ENCODE assay signal across 13 cellular contexts in genomic region chr7:76499201-76499927, GRCh38. TPM values are rescaled to one million over a fixed set of nuclear protein-coding genes. Genes with fewer than 3 reads are reported as not detected.
DNase-seq lines count a peak whose midpoint lies in the region; ATAC-seq, FAIRE-seq and TF ChIP-seq lines count a peak whose summit lies in the region.
"Not testable (repeated sequence)": the region's sequence is repeated elsewhere in the genome, so short reads cannot be mapped to it uniquely, and the experiment has no call there.
"Had no signal": no experiment of that assay in that cellular context is flagged by ENCODE, and none has a peak within 500 bp of the region (broad histone marks: within the 10 kb centered on the region; RNA-seq: fewer than 3 reads in every experiment).

No MANE protein-coding gene starts in this region.

- not testable (repeated sequence) for H3K9me3 ChIP-seq in K562 (replicated peaks; ENCODE audit: control insufficient read depth, insufficient read depth, low read depth, low read length)

- TF ChIP-seq CTCF in activated CD8-positive, alpha-beta T cell treated with anti-CD3 and anti-CD28 coated beads for 36 hours (IDR thresholded peaks at IDR 0.05); K562 (IDR thresholded peaks at IDR 0.05 in 2 of 3, conservative IDR thresholded peaks at IDR 0.05 in 1 of 3; ENCODE audit: insufficient read depth in 2 of 3, low read depth in 1 of 3, low read length in 3 of 3); foreskin keratinocyte (conservative IDR thresholded peaks at IDR 0.05): not testable (repeated sequence)

- not testable (repeated sequence) for H3K4me1 ChIP-seq in K562 (replicated peaks in 1 of 2; ENCODE audit: control insufficient read depth in 2 of 2, insufficient read depth in 2 of 2, low read length in 2 of 2); foreskin keratinocyte

- H3K27me3 Mint-ChIP-seq in activated CD8-positive, alpha-beta T cell treated with anti-CD3 and anti-CD28 coated beads for 36 hours; stimulated activated memory B cell treated with anti-CD40 and anti-IgM and Interleukin-4, amounts not matched to agents 10 μg/mL and 1 μg/mL and 100 μg/mL, for 72 hours: not testable (repeated sequence)

- H3K9me1 ChIP-seq in K562 (ENCODE audit: control insufficient read depth, insufficient read depth, low read length), result not testable (repeated sequence)

- in situ Hi-C loops in K562 (cut with MboI), result not testable (repeated sequence)

- H3K4me3 ChIP-seq in K562, result not testable (repeated sequence)

- ATAC-seq in HG02759 (IDR thresholded peaks at IDR 0.05; ENCODE audit: unreplicated experiment) (peak; percentile 2), K562 (peak; percentile 18), foreskin keratinocyte (peak; percentile 8)
- ATAC-seq in activated CD8-positive, alpha-beta T cell treated with anti-CD3 and anti-CD28 coated beads for 36 hours, result peak; percentile 54
- ATAC-seq in stimulated activated memory B cell treated with anti-CD40 and anti-IgM and Interleukin-4, amounts not matched to agents 10 μg/mL and 1 μg/mL and 100 μg/mL, for 72 hours, result peak; percentile 17

- H3K9me3 Mint-ChIP-seq in activated CD8-positive, alpha-beta T cell treated with anti-CD3 and anti-CD28 coated beads for 36 hours; stimulated activated memory B cell treated with anti-CD40 and anti-IgM and Interleukin-4, amounts not matched to agents 10 μg/mL and 1 μg/mL and 100 μg/mL, for 72 hours: not testable (repeated sequence)

- H3K9ac ChIP-seq in K562 (ENCODE audit: insufficient read depth in 1 of 2, low read depth in 2 of 2, low read length in 2 of 2), result not testable (repeated sequence)

- not testable (repeated sequence) for H3K27me3 ChIP-seq in K562 (ENCODE audit: control insufficient read depth in 2 of 2, insufficient read depth in 2 of 2, low read length in 2 of 2); foreskin keratinocyte

- not testable (repeated sequence) for BruUV-seq in K562 (replicated peaks; lab: Mats Ljungman, UMichigan)

- not testable (repeated sequence) for H3K4me3 Mint-ChIP-seq in activated CD8-positive, alpha-beta T cell treated with anti-CD3 and anti-CD28 coated beads for 36 hours; stimulated activated memory B cell treated with anti-CD40 and anti-IgM and Interleukin-4, amounts not matched to agents 10 μg/mL and 1 μg/mL and 100 μg/mL, for 72 hours

- TF ChIP-seq EP300 in K562 (IDR thresholded peaks at IDR 0.05; ENCODE audit: low read length), result not testable (repeated sequence)

- not testable (repeated sequence) for H3K4me2 ChIP-seq in K562 (ENCODE audit: insufficient read depth, low read length)

- not testable (repeated sequence) for H3K27ac ChIP-seq in K562 (ENCODE audit: extremely low read depth, low read depth, low read length); foreskin keratinocyte

- not testable (repeated sequence) for TF ChIP-seq RAD21 in K562 (CRISPR knock-in tag; conservative IDR thresholded peaks at IDR 0.05 in 1 of 2, IDR thresholded peaks at IDR 0.05 in 1 of 2)

- H3K36me3 ChIP-seq in K562 (ENCODE audit: control insufficient read depth, insufficient read depth, low read length), result not testable (repeated sequence)

- not testable (repeated sequence) for H3K27ac Mint-ChIP-seq in activated CD8-positive, alpha-beta T cell treated with anti-CD3 and anti-CD28 coated beads for 36 hours; stimulated activated memory B cell treated with anti-CD40 and anti-IgM and Interleukin-4, amounts not matched to agents 10 μg/mL and 1 μg/mL and 100 μg/mL, for 72 hours

- not testable (repeated sequence) for H2AFZ ChIP-seq in K562 (ENCODE audit: low read depth, low read length)

- CTCF ChIA-PET in activated CD8-positive, alpha-beta T cell treated with anti-CD3 and anti-CD28 coated beads for 36 hours (lab: Charles Lee), result interaction anchor here (0.7 kb wide), 1 partner anchor 181 kb away, joined by 3 read pairs; no protein-coding TSS in a partner anchor
- CTCF ChIA-PET in K562 (lab: Yijun Ruan, JAX; ENCODE audit: low intra/inter-chr PET ratio), result not testable (repeated sequence)

- intact Hi-C loops in activated CD8-positive, alpha-beta T cell treated with anti-CD3 and anti-CD28 coated beads for 36 hours (cut with micrococcal nuclease); K562 (cut with micrococcal nuclease): not testable (repeated sequence)

- not testable (repeated sequence) for TF ChIP-seq POLR2A in K562 (conservative IDR thresholded peaks at IDR 0.05)

- not testable (repeated sequence) for H3K79me2 ChIP-seq in K562 (ENCODE audit: control insufficient read depth, insufficient read depth, low read length)

- H4K20me1 ChIP-seq in K562 (replicated peaks; ENCODE audit: control insufficient read depth, insufficient read depth, low read length), result not testable (repeated sequence)

- DNase-seq in D341Med (ENCODE audit: low spot score) (peak; percentile 5), NCI-H526 treated with DMSO at 0.1 percent for 48 hours (lab: John Stamatoyannopoulos, UW) (peak; percentile 7)
- DNase-seq in activated CD8-positive, alpha-beta T cell treated with anti-CD3 and anti-CD28 coated beads for 36 hours, result peak; percentile 33
- not testable (repeated sequence) for DNase-seq in K562 (ENCODE audit: extremely low read depth in 1 of 4, low spot score in 3 of 4); foreskin keratinocyte

- H3K36me3 Mint-ChIP-seq in activated CD8-positive, alpha-beta T cell treated with anti-CD3 and anti-CD28 coated beads for 36 hours (ENCODE audit: low read depth), result not testable (repeated sequence)
- peaks cover 12% of the 10 kb centered on the region for H3K36me3 Mint-ChIP-seq in stimulated activated memory B cell treated with anti-CD40 and anti-IgM and Interleukin-4, amounts not matched to agents 10 μg/mL and 1 μg/mL and 100 μg/mL, for 72 hours

- WGBS in K562 (ENCODE audit: insufficient coverage, low coverage, missing lambda C conversion rate), result 86% methylated on average over 12 of the region's 29 CpGs

- POLR2A ChIA-PET in activated CD8-positive, alpha-beta T cell treated with anti-CD3 and anti-CD28 coated beads for 36 hours (lab: Charles Lee); K562 (lab: Yijun Ruan, JAX): not testable (repeated sequence)

- not testable (repeated sequence) for FAIRE-seq in K562 (lab: Jason Lieb, UNC)

- H3K4me1 Mint-ChIP-seq in activated CD8-positive, alpha-beta T cell treated with anti-CD3 and anti-CD28 coated beads for 36 hours (ENCODE audit: low read depth); stimulated activated memory B cell treated with anti-CD40 and anti-IgM and Interleukin-4, amounts not matched to agents 10 μg/mL and 1 μg/mL and 100 μg/mL, for 72 hours: not testable (repeated sequence)

RNA-seq across cellular contexts. Expression of gene UPK3B, which starts 11.0 kb away (rescaled TPM):
- under 1 TPM in 1 of 2 experiments, not detected in 1; 0.40 TPM for total RNA-seq in activated CD8-positive, alpha-beta T cell treated with anti-CD3 and anti-CD28 coated beads for 36 hours
- 2.2 TPM in 1 of 2 replicates, not detected in the other for total RNA-seq in K562 (2011; cell fraction: chromatin; rRNA removed; ENCODE audit: low replicate concordance)
- total RNA-seq in K562 (2011; cell fraction: nucleolus; rRNA removed), result 1.7 and 1.8 TPM in 2 replicates
- total RNA-seq in K562 (2011; cell fraction: nucleoplasm; rRNA removed), result not detected in 2 replicates
- total RNA-seq in K562 (2014; rRNA removed) (not detected in 2 replicates), K562 (2014; rRNA removed; fragmentation: Illumina TruSeq; extraction: Trizol) (not detected in 2 replicates), K562 (2015; rRNA removed; fragmentation: Illumina TruSeq; extraction: Trizol) (not detected in 2 replicates), K562 (2021) (0.38 TPM in 1 of 2 replicates, not detected in the other), foreskin keratinocyte (1.0 and 2.6 TPM in 2 replicates)
- polyA plus RNA-seq in K562 (2011; rRNA removed) (not detected in 2 replicates), K562 (2014; fragmentation: Illumina TruSeq; extraction: Trizol) (not detected in 2 replicates), K562 (2014; fragmentation: Nextera tagmentation; extraction: Ambion mirVana) (not detected), K562 (2014; rRNA removed) (not detected in 2 replicates), foreskin keratinocyte (1.1 and 4.2 TPM in 2 replicates)
- polyA plus RNA-seq in K562 (2011; cell fraction: cytosol; rRNA removed), result not detected in 2 replicates
- not detected in 2 replicates for polyA plus RNA-seq in K562 (2011; cell fraction: nucleus; rRNA removed)
- not detected in 2 replicates for polyA plus RNA-seq in K562 (2012)
- not detected in 2 replicates for polyA minus RNA-seq in K562 (2011; rRNA and poly(A)+ RNA removed)
- not detected in 2 replicates for polyA minus RNA-seq in K562 (2011; cell fraction: cytosol; rRNA and poly(A)+ RNA removed)
- not detected in 2 replicates for polyA minus RNA-seq in K562 (2011; cell fraction: nucleus; rRNA and poly(A)+ RNA removed)
- total RNA-seq: IMR-90 had no signal
- polyA plus RNA-seq: CD14-positive monocyte had no signal

RNA-seq across cellular contexts. Expression of gene DTX2, which starts 37.9 kb away (rescaled TPM):
- 10 to 100 TPM; 20.5 to 20.8 TPM for total RNA-seq in activated CD8-positive, alpha-beta T cell treated with anti-CD3 and anti-CD28 coated beads for 36 hours
- total RNA-seq in K562 (2011; cell fraction: chromatin; rRNA removed; ENCODE audit: low replicate concordance), result 39.4 and 79.0 TPM in 2 replicates
- 31.7 and 39.9 TPM in 2 replicates for total RNA-seq in K562 (2011; cell fraction: nucleolus; rRNA removed)
- 27.0 and 30.3 TPM in 2 replicates for total RNA-seq in K562 (2011; cell fraction: nucleoplasm; rRNA removed)
- total RNA-seq in K562 (2014; rRNA removed) (14.9 and 20.4 TPM in 2 replicates), K562 (2014; rRNA removed; fragmentation: Illumina TruSeq; extraction: Trizol) (2.5 and 4.8 TPM in 2 replicates), K562 (2015; rRNA removed; fragmentation: Illumina TruSeq; extraction: Trizol) (8.3 and 9.9 TPM in 2 replicates), K562 (2021) (25.2 and 31.5 TPM in 2 replicates), foreskin keratinocyte (31.8 and 32.1 TPM in 2 replicates)
- polyA plus RNA-seq in K562 (2011; rRNA removed) (3.4 and 5.6 TPM in 2 replicates), K562 (2014; fragmentation: Illumina TruSeq; extraction: Trizol) (9.8 and 18.3 TPM in 2 replicates), K562 (2014; fragmentation: Nextera tagmentation; extraction: Ambion mirVana) (under 1 TPM; 0.20 to 0.57 TPM), K562 (2014; rRNA removed) (12.2 and 15.5 TPM in 2 replicates), foreskin keratinocyte (38.6 and 41.0 TPM in 2 replicates)
- polyA plus RNA-seq in K562 (2011; cell fraction: cytosol; rRNA removed), result 5.9 and 13.5 TPM in 2 replicates
- polyA plus RNA-seq in K562 (2011; cell fraction: nucleus; rRNA removed), result 20.0 and 31.0 TPM in 2 replicates
- 15.4 and 44.4 TPM in 2 replicates for polyA plus RNA-seq in K562 (2012)
- polyA minus RNA-seq in K562 (2011; rRNA and poly(A)+ RNA removed), result 3.7 and 4.3 TPM in 2 replicates
- polyA minus RNA-seq in K562 (2011; cell fraction: cytosol; rRNA and poly(A)+ RNA removed), result 21.2 and 26.6 TPM in 2 replicates
- 8.5 and 10.3 TPM in 2 replicates for polyA minus RNA-seq in K562 (2011; cell fraction: nucleus; rRNA and poly(A)+ RNA removed)

RNA-seq across cellular contexts. Expression of gene SPDYE16, which starts 43.7 kb away (rescaled TPM):
- total RNA-seq in activated CD8-positive, alpha-beta T cell treated with anti-CD3 and anti-CD28 coated beads for 36 hours, result under 1 TPM; 0.20 to 0.23 TPM
- total RNA-seq in K562 (2011; cell fraction: chromatin; rRNA removed; ENCODE audit: low replicate concordance), result 0.28 and 0.77 TPM in 2 replicates
- total RNA-seq in K562 (2011; cell fraction: nucleolus; rRNA removed), result 0.39 TPM in 1 of 2 replicates, not detected in the other
- 0.22 TPM in 1 of 2 replicates, not detected in the other for total RNA-seq in K562 (2011; cell fraction: nucleoplasm; rRNA removed)
- total RNA-seq in K562 (2014; rRNA removed) (not detected in 2 replicates), K562 (2014; rRNA removed; fragmentation: Illumina TruSeq; extraction: Trizol) (not detected in 2 replicates), K562 (2015; rRNA removed; fragmentation: Illumina TruSeq; extraction: Trizol) (not detected in 2 replicates), K562 (2021) (0.13 TPM in 1 of 2 replicates, not detected in the other), foreskin keratinocyte (not detected in 2 replicates)
- polyA plus RNA-seq in K562 (2011; rRNA removed) (0.04 TPM in 1 of 2 replicates, not detected in the other), K562 (2014; fragmentation: Illumina TruSeq; extraction: Trizol) (0.06 TPM in 2 replicates), K562 (2014; fragmentation: Nextera tagmentation; extraction: Ambion mirVana) (under 1 TPM; 0.04 to 0.06 TPM), K562 (2014; rRNA removed) (not detected in 2 replicates), foreskin keratinocyte (not detected in 2 replicates)
- not detected in 2 replicates for polyA plus RNA-seq in K562 (2011; cell fraction: cytosol; rRNA removed)
- polyA plus RNA-seq in K562 (2011; cell fraction: nucleus; rRNA removed), result 0.03 and 0.17 TPM in 2 replicates
- 0.20 and 0.46 TPM in 2 replicates for polyA plus RNA-seq in K562 (2012)
- 0.15 TPM in 1 of 2 replicates, not detected in the other for polyA minus RNA-seq in K562 (2011; rRNA and poly(A)+ RNA removed)
- polyA minus RNA-seq in K562 (2011; cell fraction: cytosol; rRNA and poly(A)+ RNA removed), result not detected in 2 replicates
- polyA minus RNA-seq in K562 (2011; cell fraction: nucleus; rRNA and poly(A)+ RNA removed), result 0.27 TPM in 1 of 2 replicates, not detected in the other
- total RNA-seq: H1, IMR-90, PC-3, Right ventricle myocardium superior, SJSA1 had no signal
- polyA plus RNA-seq: CD14-positive monocyte, H1, IMR-90 had no signal

Comparison
In these comparisons a context has a peak if more than half of its experiments do, and no peak if none do; other contexts are left out.
1. ATAC-seq: peak in every context shown above with its lines; median percentile 54 in activated CD8-positive, alpha-beta T cell treated with anti-CD3 and anti-CD28 coated beads for 36 hours; 18 in K562; 17 in stimulated activated memory B cell treated with anti-CD40 and anti-IgM and Interleukin-4, amounts not matched to agents 10 μg/mL and 1 μg/mL and 100 μg/mL, for 72 hours; 8 in foreskin keratinocyte; 2 in HG02759.